In the genomic region with DNA sequence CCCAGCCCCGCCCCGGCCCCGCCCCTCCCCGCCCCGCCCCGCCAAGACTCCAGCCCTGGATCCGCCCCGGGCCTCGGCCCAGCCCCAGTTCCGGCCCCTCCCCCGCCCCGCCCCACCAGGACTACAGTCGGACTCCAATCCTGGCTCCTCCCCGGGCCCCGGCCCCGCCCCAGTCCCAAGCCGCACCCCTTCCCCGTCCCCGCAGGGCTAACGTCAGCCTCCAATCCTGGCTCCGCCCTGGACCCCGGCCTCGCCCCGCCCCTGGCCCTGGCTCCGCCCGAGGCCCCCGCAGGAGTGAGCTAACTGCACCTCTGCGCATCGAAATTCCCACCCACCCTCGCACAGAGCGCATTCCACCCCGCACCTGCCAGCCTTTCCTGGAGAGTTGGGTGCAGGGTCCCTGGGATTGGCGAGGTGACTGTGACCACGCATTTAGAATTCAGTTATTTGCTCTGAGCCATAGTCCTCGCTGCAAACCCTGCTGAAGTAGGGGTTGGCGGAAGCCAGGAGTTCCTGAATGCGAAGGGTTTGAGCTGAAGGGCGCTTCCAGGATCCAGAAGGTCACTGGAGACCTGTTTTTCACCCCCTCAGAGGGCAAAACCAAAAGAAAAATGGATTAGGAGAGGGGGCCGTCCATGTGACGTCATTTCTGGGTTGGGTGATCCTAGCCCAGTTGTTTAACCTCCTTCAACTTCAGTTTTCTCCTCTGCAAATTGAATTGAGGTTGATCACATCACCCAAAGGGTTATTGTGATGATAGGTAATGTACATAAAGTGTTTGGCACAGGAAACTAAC, we compare ENCODE assay signal across 8 cellular contexts. TPM values are rescaled to one million over a fixed set of nuclear protein-coding genes. Genes with fewer than 3 reads are reported as not detected.
DNase-seq lines count a peak whose midpoint lies in the region; ATAC-seq and TF ChIP-seq lines count a peak whose summit lies in the region.

No MANE protein-coding gene starts in this region.

- H3K9me2 ChIP-seq in Karpas-422 (replicated peaks; ENCODE audit: insufficient read depth, low read length): no peaks in the 10 kb centered on the region

- peak overlapping the region; percentile 72 for H2AFZ ChIP-seq in Karpas-422 (ENCODE audit: low read length)
- H2AFZ ChIP-seq in fibroblast of lung (ENCODE audit: low read length): peak overlapping the region; percentile 93

- H3K27ac Mint-ChIP-seq in activated T-helper 17 cell treated with anti-CD3 and anti-CD28 coated beads, Interleukin-2, amount 50 U/mL, for 72 hours: peak overlapping the region; percentile 81
- peak overlapping the region; percentile 84 to 89 for H3K27ac Mint-ChIP-seq in natural killer cell
- peak overlapping the region; percentile 89 for H3K27ac Mint-ChIP-seq in stimulated activated naive B cell treated with anti-CD40 and anti-IgM and Interleukin-4, amounts not matched to agents 10 μg/mL and 1 μg/mL and 100 μg/mL, for 72 hours

- H3K4me2 ChIP-seq in Karpas-422 (ENCODE audit: low read depth, low read length, poor library complexity, severe bottlenecking) (peak overlapping the region; percentile 74), fibroblast of lung (ENCODE audit: extremely low read depth, insufficient read depth, low read length) (peak overlapping the region; percentile 97)

- no peak overlapping the region for H3K27ac ChIP-seq in Karpas-422 (ENCODE audit: low read length)
- peak overlapping the region; percentile 34 for H3K27ac ChIP-seq in fibroblast of lung (ENCODE audit: insufficient read depth, low read length)

- peak; percentile 93 for DNase-seq in DMS79 treated with DMSO at 0.1 percent for 48 hours (lab: John Stamatoyannopoulos, UW)
- DNase-seq in Karpas-422: peak; percentile 98
- DNase-seq in RPMI7951 (ENCODE audit: low read depth): peak; percentile 88
- DNase-seq in fibroblast of lung (ENCODE audit: low read depth in 2 of 2): peak; percentile 88 to 91
- DNase-seq in natural killer cell: peak; percentile 89
- peak; percentile 88 for DNase-seq in stimulated activated naive B cell treated with anti-CD40 and anti-IgM and Interleukin-4, amounts not matched to agents 10 μg/mL and 1 μg/mL and 100 μg/mL, for 72 hours

- no peaks in the 10 kb centered on the region for H3K9me3 ChIP-seq in Karpas-422 (ENCODE audit: low read length)
- H3K9me3 ChIP-seq in fibroblast of lung (ENCODE audit: control insufficient read depth, insufficient read depth, low read depth, low read length): no peaks in the 10 kb centered on the region

- no peaks in the 10 kb centered on the region for H3K36me3 ChIP-seq in Karpas-422 (ENCODE audit: insufficient read depth, low read length)
- H3K36me3 ChIP-seq in fibroblast of lung (ENCODE audit: control insufficient read depth, insufficient read depth, low read length): no peaks in the 10 kb centered on the region

- TF ChIP-seq CTCF in fibroblast of lung (conservative IDR thresholded peaks at IDR 0.05 in 1 of 2, IDR thresholded peaks at IDR 0.05 in 1 of 2; ENCODE audit: low read depth in 1 of 2, low read length in 2 of 2) (no peak), natural killer cell (IDR thresholded peaks at IDR 0.05) (no peak)

- intact Hi-C loops in natural killer cell (cut with micrococcal nuclease): loop anchor here (2.0 kb wide), 1 partner anchor 14 kb away; no protein-coding TSS in a partner anchor

- peak; percentile 76 for ATAC-seq in GM21825 (IDR thresholded peaks at IDR 0.05; ENCODE audit: unreplicated experiment)
- ATAC-seq in activated T-helper 17 cell treated with anti-CD3 and anti-CD28 coated beads, Interleukin-2, amount 50 U/mL, for 72 hours (replicated peaks): peak; percentile 91
- peak; percentile 85 to 93 (median 88) for ATAC-seq in natural killer cell
- peak; percentile 83 to 90 for ATAC-seq in stimulated activated naive B cell treated with anti-CD40 and anti-IgM and Interleukin-4, amounts not matched to agents 10 μg/mL and 1 μg/mL and 100 μg/mL, for 72 hours (replicated peaks)

- H3K36me3 Mint-ChIP-seq in activated T-helper 17 cell treated with anti-CD3 and anti-CD28 coated beads, Interleukin-2, amount 50 U/mL, for 72 hours (ENCODE audit: low read depth): peaks cover 7% of the 10 kb centered on the region
- no peaks in the 10 kb centered on the region for H3K36me3 Mint-ChIP-seq in natural killer cell
- peaks cover 4% of the 10 kb centered on the region in 2 donors for H3K36me3 Mint-ChIP-seq in stimulated activated naive B cell treated with anti-CD40 and anti-IgM and Interleukin-4, amounts not matched to agents 10 μg/mL and 1 μg/mL and 100 μg/mL, for 72 hours

- H3K27me3 Mint-ChIP-seq in activated T-helper 17 cell treated with anti-CD3 and anti-CD28 coated beads, Interleukin-2, amount 50 U/mL, for 72 hours: no peaks in the 10 kb centered on the region
- peaks cover 0 to 2% of the 10 kb centered on the region in 2 donors for H3K27me3 Mint-ChIP-seq in natural killer cell (ENCODE audit: low read depth in 2 of 2)
- peaks cover 0 to 5% of the 10 kb centered on the region in 2 donors for H3K27me3 Mint-ChIP-seq in stimulated activated naive B cell treated with anti-CD40 and anti-IgM and Interleukin-4, amounts not matched to agents 10 μg/mL and 1 μg/mL and 100 μg/mL, for 72 hours

- H4K20me1 ChIP-seq in Karpas-422 (ENCODE audit: insufficient read depth, low read depth, low read length): 0 out of 2 replicates have a peak, but pooled peaks cover 3% of the 10 kb centered on the region
- H4K20me1 ChIP-seq in fibroblast of lung (ENCODE audit: control insufficient read depth, extremely low read depth, insufficient read depth, low read length): no peaks in the 10 kb centered on the region

- peaks cover 35% of the 10 kb centered on the region for H3K4me1 ChIP-seq in Karpas-422 (ENCODE audit: low read length)
- H3K4me1 ChIP-seq in fibroblast of lung (ENCODE audit: control insufficient read depth, extremely low read depth, insufficient read depth, low read length): peaks cover 7% of the 10 kb centered on the region

- H3K4me3 Mint-ChIP-seq in activated T-helper 17 cell treated with anti-CD3 and anti-CD28 coated beads, Interleukin-2, amount 50 U/mL, for 72 hours: peak overlapping the region; percentile 91
- peak overlapping the region; percentile 78 for H3K4me3 Mint-ChIP-seq in natural killer cell
- peak overlapping the region; percentile 84 to 87 for H3K4me3 Mint-ChIP-seq in stimulated activated naive B cell treated with anti-CD40 and anti-IgM and Interleukin-4, amounts not matched to agents 10 μg/mL and 1 μg/mL and 100 μg/mL, for 72 hours

- H3K4me3 ChIP-seq in Karpas-422 (ENCODE audit: low read length) (peak overlapping the region; percentile 59), fibroblast of lung (replicated peaks in 1 of 4; ENCODE audit: control extremely low read depth in 1 of 4, insufficient read depth in 1 of 4, low read depth in 3 of 4, low read length in 4 of 4) (peak overlapping the region; percentile 58 to 73 (median 62))

- peaks cover 25% of the 10 kb centered on the region for H3K4me1 Mint-ChIP-seq in activated T-helper 17 cell treated with anti-CD3 and anti-CD28 coated beads, Interleukin-2, amount 50 U/mL, for 72 hours
- H3K4me1 Mint-ChIP-seq in natural killer cell: peaks cover 39 to 56% of the 10 kb centered on the region in 2 donors
- H3K4me1 Mint-ChIP-seq in stimulated activated naive B cell treated with anti-CD40 and anti-IgM and Interleukin-4, amounts not matched to agents 10 μg/mL and 1 μg/mL and 100 μg/mL, for 72 hours: peaks cover 41 to 54% of the 10 kb centered on the region in 2 donors

- no peaks in the 10 kb centered on the region for H3K27me3 ChIP-seq in Karpas-422 (ENCODE audit: low read length)
- peaks cover 2% of the 10 kb centered on the region for H3K27me3 ChIP-seq in fibroblast of lung (ENCODE audit: control insufficient read depth, insufficient read depth, low read length)

- H3K9ac ChIP-seq in Karpas-422 (ENCODE audit: low read length) (peak overlapping the region; percentile 57), fibroblast of lung (ENCODE audit: insufficient read depth, low read length) (peak overlapping the region; percentile 51)

- H3K79me2 ChIP-seq in Karpas-422 (ENCODE audit: low read length) (peaks cover 26% of the 10 kb centered on the region), fibroblast of lung (ENCODE audit: control insufficient read depth, insufficient read depth, low read length) (no peaks in the 10 kb centered on the region)

- no peaks in the 10 kb centered on the region for H3K9me3 Mint-ChIP-seq in activated T-helper 17 cell treated with anti-CD3 and anti-CD28 coated beads, Interleukin-2, amount 50 U/mL, for 72 hours
- H3K9me3 Mint-ChIP-seq in natural killer cell: no peaks in the 10 kb centered on the region
- H3K9me3 Mint-ChIP-seq in stimulated activated naive B cell treated with anti-CD40 and anti-IgM and Interleukin-4, amounts not matched to agents 10 μg/mL and 1 μg/mL and 100 μg/mL, for 72 hours: no peaks in the 10 kb centered on the region

RNA-seq across cellular contexts. Expression of gene IGSF8, which starts 0.6 kb away (rescaled TPM):
- 15.8 and 33.8 TPM in 2 replicates for total RNA-seq in Karpas-422 (2014; rRNA removed; shearing (Covaris generic); ENCODE audit: low replicate concordance)
- total RNA-seq in RPMI7951 (2014; rRNA removed; shearing (Covaris generic)): 7.9 and 10.7 TPM in 2 replicates
- total RNA-seq in activated T-helper 17 cell treated with anti-CD3 and anti-CD28 coated beads, Interleukin-2, amount 50 U/mL, for 72 hours: 10 to 100 TPM; 23.8 to 30.8 TPM
- total RNA-seq in fibroblast of lung (24.4 and 27.7 TPM in 2 replicates), natural killer cell (10 to 100 TPM; 26.3 to 35.3 (median 32.1) TPM)
- 6.2 and 6.5 TPM in 2 replicates for polyA plus RNA-seq in fibroblast of lung
- 10.9 and 11.3 TPM in 2 replicates for polyA plus RNA-seq in fibroblast of lung (2012)
- polyA minus RNA-seq in fibroblast of lung (ENCODE audit: low replicate concordance): 12.0 and 14.6 TPM in 2 replicates

RNA-seq across cellular contexts. Expression of gene ATP1A2, which starts 16.5 kb away (rescaled TPM):
- total RNA-seq in Karpas-422 (2014; rRNA removed; shearing (Covaris generic); ENCODE audit: low replicate concordance): not detected in 2 replicates
- total RNA-seq in RPMI7951 (2014; rRNA removed; shearing (Covaris generic)): not detected in 2 replicates
- not detected for total RNA-seq in activated T-helper 17 cell treated with anti-CD3 and anti-CD28 coated beads, Interleukin-2, amount 50 U/mL, for 72 hours
- total RNA-seq in fibroblast of lung (1.8 and 32.9 TPM in 2 replicates), natural killer cell (not detected)
- 0.01 and 0.44 TPM in 2 replicates for polyA plus RNA-seq in fibroblast of lung
- 0.64 TPM in 1 of 2 replicates, not detected in the other for polyA plus RNA-seq in fibroblast of lung (2012)
- polyA minus RNA-seq in fibroblast of lung (ENCODE audit: low replicate concordance): 1.3 TPM in 1 of 2 replicates, not detected in the other

RNA-seq across cellular contexts. Expression of gene KCNJ9, which starts 17.7 kb away (rescaled TPM):
- not detected in 2 replicates for total RNA-seq in Karpas-422 (2014; rRNA removed; shearing (Covaris generic); ENCODE audit: low replicate concordance)
- not detected in 2 replicates for total RNA-seq in RPMI7951 (2014; rRNA removed; shearing (Covaris generic))
- total RNA-seq in activated T-helper 17 cell treated with anti-CD3 and anti-CD28 coated beads, Interleukin-2, amount 50 U/mL, for 72 hours: under 1 TPM in 1 of 2 donors, not detected in 1; 0.13 TPM
- under 0.01 TPM in 2 replicates for total RNA-seq in fibroblast of lung
- polyA plus RNA-seq in fibroblast of lung: not detected in 2 replicates
- polyA plus RNA-seq in fibroblast of lung (2012): not detected in 2 replicates
- not detected in 2 replicates for polyA minus RNA-seq in fibroblast of lung (ENCODE audit: low replicate concordance)
- total RNA-seq in natural killer cell: not detected

RNA-seq across cellular contexts. Expression of gene KCNJ10, which starts 29.1 kb away (rescaled TPM):
- total RNA-seq in Karpas-422 (2014; rRNA removed; shearing (Covaris generic); ENCODE audit: low replicate concordance): not detected in 2 replicates
- total RNA-seq in RPMI7951 (2014; rRNA removed; shearing (Covaris generic)): 0.10 and 0.12 TPM in 2 replicates
- total RNA-seq in activated T-helper 17 cell treated with anti-CD3 and anti-CD28 coated beads, Interleukin-2, amount 50 U/mL, for 72 hours: not detected
- total RNA-seq in fibroblast of lung (not detected in 2 replicates), natural killer cell (not detected)
- not detected in 2 replicates for polyA plus RNA-seq in fibroblast of lung
- not detected in 2 replicates for polyA plus RNA-seq in fibroblast of lung (2012)
- polyA minus RNA-seq in fibroblast of lung (ENCODE audit: low replicate concordance): not detected in 2 replicates

RNA-seq across cellular contexts. Expression of gene ATP1A4, which starts 52.4 kb away (rescaled TPM):
- not detected in 2 replicates for total RNA-seq in Karpas-422 (2014; rRNA removed; shearing (Covaris generic); ENCODE audit: low replicate concordance)
- total RNA-seq in RPMI7951 (2014; rRNA removed; shearing (Covaris generic)): not detected in 2 replicates
- total RNA-seq in activated T-helper 17 cell treated with anti-CD3 and anti-CD28 coated beads, Interleukin-2, amount 50 U/mL, for 72 hours: under 1 TPM in 1 of 2 donors, not detected in 1; 0.48 TPM
- total RNA-seq in fibroblast of lung (0.26 TPM in 1 of 2 replicates, not detected in the other), natural killer cell (not detected)
- not detected in 2 replicates for polyA plus RNA-seq in fibroblast of lung
- polyA plus RNA-seq in fibroblast of lung (2012): not detected in 2 replicates
- polyA minus RNA-seq in fibroblast of lung (ENCODE audit: low replicate concordance): not detected in 2 replicates
